Comparison of ENCODE assay signal across 8 cellular contexts in genomic region chr19:45767881-45768643, GRCh38. TPM values are rescaled to one million over a fixed set of nuclear protein-coding genes. Genes with fewer than 3 reads are reported as not detected.
DNase-seq lines count a peak whose midpoint lies in the region; ATAC-seq and TF ChIP-seq lines count a peak whose summit lies in the region.

No MANE protein-coding gene starts in this region.

- no peak for ATAC-seq in HG03196 (IDR thresholded peaks at IDR 0.05; ENCODE audit: unreplicated experiment)
- no peak for ATAC-seq in GM21367 (IDR thresholded peaks at IDR 0.05; ENCODE audit: unreplicated experiment)

- CTCF ChIA-PET in activated CD4-positive, alpha-beta memory T cell treated with anti-CD3 and anti-CD28 coated beads, Interleukin-2, amount 10 ng/mL, durations not matched to agents 7 days and 5 days (lab: Charles Lee): interaction anchor here (1.1 to 7.4 kb wide), 11 partner anchors 11 to 261 kb away, joined by 3 to 212 read pairs (median 24); partner anchors contain the start of genes DMWD, FBXO46 and MEIOSIN

- H3K9me2 ChIP-seq in neural cell (ENCODE audit: insufficient read depth, low read length): no peaks in the 10 kb centered on the region

- H3K9ac ChIP-seq in HUES48 (ENCODE audit: low read depth, low read length): peak overlapping the region; percentile 75
- H3K9ac ChIP-seq in neural cell (ENCODE audit: low read length): peak overlapping the region; percentile 38

- no peaks in the 10 kb centered on the region for H3K9me3 Mint-ChIP-seq in activated CD4-positive, alpha-beta memory T cell treated with anti-CD3 and anti-CD28 coated beads, Interleukin-2, amount 10 ng/mL, durations not matched to agents 7 days and 5 days

- H3K27ac ChIP-seq in HUES48 (ENCODE audit: low read depth, low read length): peak overlapping the region; percentile 99
- no peak overlapping the region for H3K27ac ChIP-seq in neural cell (ENCODE audit: low read length)

- H3K4me2 ChIP-seq in neural cell (ENCODE audit: low read length): no peak overlapping the region

- peaks cover 18% of the 10 kb centered on the region for H3K27me3 Mint-ChIP-seq in activated CD4-positive, alpha-beta memory T cell treated with anti-CD3 and anti-CD28 coated beads, Interleukin-2, amount 10 ng/mL, durations not matched to agents 7 days and 5 days

- peaks cover 37% of the 10 kb centered on the region for H3K4me1 ChIP-seq in HUES48 (ENCODE audit: control insufficient read depth, insufficient read depth, low read length)

- no peak for TF ChIP-seq RAD21 in neural cell (conservative IDR thresholded peaks at IDR 0.05)

- no peak overlapping the region for H2AFZ ChIP-seq in neural cell (ENCODE audit: low read depth, low read length)

- H3K9me3 ChIP-seq in HUES48 (ENCODE audit: control insufficient read depth, insufficient read depth, low read length): no peaks in the 10 kb centered on the region
- H3K9me3 ChIP-seq in neural cell (ENCODE audit: low read length): no peaks in the 10 kb centered on the region

- H3K27me3 ChIP-seq in HUES48 (ENCODE audit: control insufficient read depth, insufficient read depth, low read length) (no peaks in the 10 kb centered on the region), neural cell (ENCODE audit: insufficient read depth, low read depth, low read length) (peaks cover 22% of the 10 kb centered on the region)

- DNase-seq in EH (ENCODE audit: low read depth) (peak; percentile 64), fibroblast of villous mesenchyme (ENCODE audit: low read depth) (peak; percentile 72), NCI-H2081 treated with DMSO at 0.1 percent for 48 hours (lab: John Stamatoyannopoulos, UW) (no peak)
- no peak for DNase-seq in activated CD4-positive, alpha-beta memory T cell treated with anti-CD3 and anti-CD28 coated beads, Interleukin-2, amount 10 ng/mL, durations not matched to agents 7 days and 5 days

- H3K36me3 ChIP-seq in HUES48 (ENCODE audit: control insufficient read depth, insufficient read depth, low read length) (no peaks in the 10 kb centered on the region), neural cell (ENCODE audit: insufficient read depth, low read length) (no peaks in the 10 kb centered on the region)

- no peak for TF ChIP-seq EP300 in neural cell (conservative IDR thresholded peaks at IDR 0.05; ENCODE audit: poor library complexity, severe bottlenecking)

- H3K36me3 Mint-ChIP-seq in activated CD4-positive, alpha-beta memory T cell treated with anti-CD3 and anti-CD28 coated beads, Interleukin-2, amount 10 ng/mL, durations not matched to agents 7 days and 5 days (ENCODE audit: low read depth): peaks cover 5% of the 10 kb centered on the region

- no peaks in the 10 kb centered on the region for H4K20me1 ChIP-seq in neural cell (ENCODE audit: insufficient read depth)

- POLR2A ChIA-PET in activated CD4-positive, alpha-beta memory T cell treated with anti-CD3 and anti-CD28 coated beads, Interleukin-2, amount 10 ng/mL, durations not matched to agents 7 days and 5 days (lab: Charles Lee): interaction anchor here (0.8 to 3.6 kb wide), 10 partner anchors 11 to 135 kb away, joined by 3 to 32 read pairs (median 8); partner anchors contain the start of genes DMWD, FBXO46, FOXA3 and QPCTL

- H3K4me3 ChIP-seq in HUES48 (ENCODE audit: low read depth, low read length) (peak overlapping the region; percentile 91), fibroblast of villous mesenchyme (ENCODE audit: low read depth, low read length) (peak overlapping the region; percentile 72), neural cell (ENCODE audit: low read length) (peak overlapping the region; percentile 68)

- no peaks in the 10 kb centered on the region for H3K79me2 ChIP-seq in neural cell (replicated peaks; ENCODE audit: insufficient read depth, low read length)

- peaks cover 18% of the 10 kb centered on the region for H3K4me1 Mint-ChIP-seq in activated CD4-positive, alpha-beta memory T cell treated with anti-CD3 and anti-CD28 coated beads, Interleukin-2, amount 10 ng/mL, durations not matched to agents 7 days and 5 days

- no peaks in the 10 kb centered on the region for H3F3A ChIP-seq in neural cell (ENCODE audit: insufficient read depth, low read length, poor library complexity, severe bottlenecking)

- TF ChIP-seq CTCF in fibroblast of villous mesenchyme (IDR thresholded peaks at IDR 0.05; ENCODE audit: insufficient read depth, low read depth, low read length): no peak
- TF ChIP-seq CTCF in neural cell (IDR thresholded peaks at IDR 0.05; ENCODE audit: poor library complexity, severe bottlenecking): no peak

- no peak overlapping the region for H3K27ac Mint-ChIP-seq in activated CD4-positive, alpha-beta memory T cell treated with anti-CD3 and anti-CD28 coated beads, Interleukin-2, amount 10 ng/mL, durations not matched to agents 7 days and 5 days

- peak overlapping the region; percentile 53 for H3K4me3 Mint-ChIP-seq in activated CD4-positive, alpha-beta memory T cell treated with anti-CD3 and anti-CD28 coated beads, Interleukin-2, amount 10 ng/mL, durations not matched to agents 7 days and 5 days

TF ChIP-seq in neural cell, 6 proteins besides CTCF, POLR2A, EP300 and RAD21:
- TF ChIP-seq TAF1 (IDR thresholded peaks at IDR 0.05; ENCODE audit: low read depth) (no peak), POLR2AphosphoS5 (IDR thresholded peaks at IDR 0.05) (peak; percentile 39), MXI1 (conservative IDR thresholded peaks at IDR 0.05; ENCODE audit: poor library complexity, severe bottlenecking) (peak; percentile 58), EZH2 (IDR thresholded peaks at IDR 0.05; ENCODE audit: borderline replicate concordance, insufficient read depth, low read length, poor library complexity, severe bottlenecking) (no peak)

RNA-seq across cellular contexts. Expression of gene SIX5, which starts 1.0 kb away (rescaled TPM):
- total RNA-seq in activated CD4-positive, alpha-beta memory T cell treated with anti-CD3 and anti-CD28 coated beads, Interleukin-2, amount 10 ng/mL, durations not matched to agents 7 days and 5 days: 1 to 10 TPM; 1.6 to 1.7 TPM
- total RNA-seq in fibroblast of villous mesenchyme: 8.4 and 8.6 TPM in 2 replicates
- polyA plus RNA-seq in neural cell: 0.50 TPM in 1 of 2 replicates, not detected in the other
- 0.35 and 0.49 TPM in 2 replicates for polyA minus RNA-seq in neural cell

RNA-seq across cellular contexts. Expression of gene DMPK, which starts 14.2 kb away (rescaled TPM):
- 10 to 100 TPM; 29.5 to 32.5 TPM for total RNA-seq in activated CD4-positive, alpha-beta memory T cell treated with anti-CD3 and anti-CD28 coated beads, Interleukin-2, amount 10 ng/mL, durations not matched to agents 7 days and 5 days
- total RNA-seq in fibroblast of villous mesenchyme: 46.4 and 53.1 TPM in 2 replicates
- polyA plus RNA-seq in neural cell: 34.3 and 50.1 TPM in 2 replicates
- 16.1 and 23.4 TPM in 2 replicates for polyA minus RNA-seq in neural cell

RNA-seq across cellular contexts. Expression of gene DMWD, which starts 24.6 kb away (rescaled TPM):
- 10 to 100 TPM; 63.1 to 65.4 TPM for total RNA-seq in activated CD4-positive, alpha-beta memory T cell treated with anti-CD3 and anti-CD28 coated beads, Interleukin-2, amount 10 ng/mL, durations not matched to agents 7 days and 5 days
- 53.5 and 54.8 TPM in 2 replicates for total RNA-seq in fibroblast of villous mesenchyme
- 20.4 and 28.5 TPM in 2 replicates for polyA plus RNA-seq in neural cell
- 50.5 and 57.0 TPM in 2 replicates for polyA minus RNA-seq in neural cell

RNA-seq across cellular contexts. Expression of gene MEIOSIN, which starts 34.8 kb away (rescaled TPM):
- total RNA-seq in activated CD4-positive, alpha-beta memory T cell treated with anti-CD3 and anti-CD28 coated beads, Interleukin-2, amount 10 ng/mL, durations not matched to agents 7 days and 5 days: not detected
- total RNA-seq in fibroblast of villous mesenchyme: not detected in 2 replicates
- polyA plus RNA-seq in neural cell: not detected in 2 replicates
- not detected in 2 replicates for polyA minus RNA-seq in neural cell

RNA-seq across cellular contexts. Expression of gene FBXO46, which starts 37.4 kb away (rescaled TPM):
- total RNA-seq in activated CD4-positive, alpha-beta memory T cell treated with anti-CD3 and anti-CD28 coated beads, Interleukin-2, amount 10 ng/mL, durations not matched to agents 7 days and 5 days: 10 to 100 TPM; 34.4 to 36.4 TPM
- 7.4 and 12.5 TPM in 2 replicates for total RNA-seq in fibroblast of villous mesenchyme
- polyA plus RNA-seq in neural cell: 12.5 and 13.2 TPM in 2 replicates
- polyA minus RNA-seq in neural cell: 10.0 and 11.3 TPM in 2 replicates

Comparison
In these comparisons a context has a peak if more than half of its experiments do, and no peak if none do; other contexts are left out.
1. DNase-seq: peak in EH (single experiment) and fibroblast of villous mesenchyme (single experiment); none in activated CD4-positive, alpha-beta memory T cell treated with anti-CD3 and anti-CD28 coated beads, Interleukin-2, amount 10 ng/mL, durations not matched to agents 7 days and 5 days (single experiment) and NCI-H2081 treated with DMSO at 0.1 percent for 48 hours (single experiment).
2. Peak in every context shown above with its lines, with median percentiles within 50 percentile points of each other: H3K4me3 ChIP-seq.